ENCODE assay signal across 9 cellular contexts in genomic region chr3:194396897-194397756, GRCh38. TPM values are rescaled to one million over a fixed set of nuclear protein-coding genes. Genes with fewer than 3 reads are reported as not detected.
DNase-seq lines count a peak whose midpoint lies in the region; ATAC-seq, FAIRE-seq and TF ChIP-seq lines count a peak whose summit lies in the region.
"Had no signal": no experiment of that assay in that cellular context is flagged by ENCODE, and none has a peak within 500 bp of the region (broad histone marks: within the 10 kb centered on the region; RNA-seq: fewer than 3 reads in every experiment).

No MANE protein-coding gene starts in this region.

- TF ChIP-seq EP300 in HepG2 (IDR thresholded peaks at IDR 0.05; ENCODE audit: low read depth in 2 of 2, low read length in 2 of 2) (no peak), HepG2 (CRISPR knock-in tag; IDR thresholded peaks at IDR 0.05; ENCODE audit: borderline replicate concordance) (no peak), SK-N-SH (IDR thresholded peaks at IDR 0.05; ENCODE audit: borderline replicate concordance in 1 of 2, low read depth in 1 of 2, low read length in 1 of 2) (no peak)

- H3K4me2 ChIP-seq in HepG2 (ENCODE audit: low read depth, low read length) (peak overlapping the region; percentile 85), SK-N-SH (no peak overlapping the region)

- ATAC-seq in HepG2 (no peak), GM21367 (IDR thresholded peaks at IDR 0.05; ENCODE audit: unreplicated experiment) (no peak)

- no peak overlapping the region for H3K27ac ChIP-seq in HepG2 (ENCODE audit: extremely low read length, insufficient read depth, low read length)
- peak overlapping the region; percentile 76 for H3K27ac ChIP-seq in vagina
- H3K27ac ChIP-seq in SK-N-SH (ENCODE audit: low read depth in 2 of 2, low read length in 1 of 2), result no peak overlapping the region

- peaks cover 53% of the 10 kb centered on the region for H3K4me1 Mint-ChIP-seq in activated naive CD4-positive, alpha-beta T cell treated with anti-CD3 and anti-CD28 coated beads for 36 hours (ENCODE audit: low read depth)

- TF ChIP-seq POLR2A in HepG2 (IDR thresholded peaks at IDR 0.05; ENCODE audit: insufficient read depth in 1 of 2, low read depth in 2 of 2, low read length in 2 of 2) (no peak), vagina (IDR thresholded peaks at IDR 0.05) (no peak)

- no peak overlapping the region for H3K27ac Mint-ChIP-seq in activated naive CD4-positive, alpha-beta T cell treated with anti-CD3 and anti-CD28 coated beads for 36 hours

- H2AFZ ChIP-seq in HepG2 (ENCODE audit: low read length) (no peak overlapping the region), SK-N-SH (ENCODE audit: low read depth) (no peak overlapping the region)

- no peaks in the 10 kb centered on the region for H3K9me3 Mint-ChIP-seq in activated naive CD4-positive, alpha-beta T cell treated with anti-CD3 and anti-CD28 coated beads for 36 hours

- H3F3A ChIP-seq in SK-N-SH (replicated peaks; ENCODE audit: insufficient read depth), result peaks cover 12% of the 10 kb centered on the region

- H3K4me1 ChIP-seq in HepG2 (ENCODE audit: insufficient read depth, low read length) (peaks cover 29% of the 10 kb centered on the region), vagina (peaks cover 43% of the 10 kb centered on the region), SK-N-SH (ENCODE audit: control insufficient read depth in 1 of 2, insufficient read depth in 2 of 2, low read depth in 1 of 2, low read length in 1 of 2) (no peaks in the 10 kb centered on the region; a peak in 1 of 4 replicates)

- intact Hi-C loops in activated naive CD4-positive, alpha-beta T cell treated with anti-CD3 and anti-CD28 coated beads for 36 hours (cut with micrococcal nuclease), result loop anchor here (1.0 to 5.0 kb wide), 8 partner anchors 52 to 620 kb away; partner anchors contain the start of genes ATP13A3, HES1 and TMEM44
- intact Hi-C loops in HepG2 (cut with micrococcal nuclease; ENCODE audit: unreplicated experiment), result loop anchor here (5.0 kb wide), 2 partner anchors 45 to 420 kb away; partner anchors contain the start of gene CPN2
- intact Hi-C loops in vagina (cut with DNase I), result no loop called here

- DNase-seq in stimulated activated CD4-positive, alpha-beta T cell treated with anti-CD3 and anti-CD28 coated beads, Interleukin-12 subunit alpha, Interleukin-12 subunit beta, amount 100 ng/mL, for 4 hours, result peak; percentile 23
- no peak for DNase-seq in stimulated activated CD4-positive, alpha-beta T cell treated with anti-CD3 and anti-CD28 coated beads, Interleukin-1b, Interleukin-23, amount 100 ng/mL, for 48 hours
- DNase-seq in activated naive CD4-positive, alpha-beta T cell treated with anti-CD3 and anti-CD28 coated beads for 36 hours, result peak; percentile 55
- DNase-seq in HepG2 (ENCODE audit: low spot score) (no peak), vagina (ENCODE audit: extremely low spot score in 2 of 2) (no peak), NCI-H2107 (lab: John Stamatoyannopoulos, UW) (no peak), SK-N-SH (no peak)

- H3K9ac ChIP-seq in HepG2 (ENCODE audit: insufficient read depth, low read depth, low read length), result peak overlapping the region; percentile 31; the same call in 1 of the 2 replicates
- H3K9ac ChIP-seq in SK-N-SH, result no peak overlapping the region

- H3K27me3 ChIP-seq in HepG2 (ENCODE audit: control insufficient read depth in 1 of 2, insufficient read depth in 2 of 2, low read length in 2 of 2) (0 out of 5 replicates have a peak, but pooled peaks cover 0 to 8% of the 10 kb centered on the region in 2 experiments), vagina (no peaks in the 10 kb centered on the region), SK-N-SH (ENCODE audit: insufficient read depth) (no peaks in the 10 kb centered on the region)

- H3K9me2 ChIP-seq in SK-N-SH, result no peaks in the 10 kb centered on the region

- peak overlapping the region; percentile 76 for H3K4me3 Mint-ChIP-seq in activated naive CD4-positive, alpha-beta T cell treated with anti-CD3 and anti-CD28 coated beads for 36 hours

- H3K79me2 ChIP-seq in HepG2 (ENCODE audit: insufficient read depth, low read length) (no peaks in the 10 kb centered on the region), SK-N-SH (ENCODE audit: insufficient read depth) (no peaks in the 10 kb centered on the region)

- in situ Hi-C loops in HepG2 (cut with HindIII; ENCODE audit: extremely low pct_ligation_motif_present, low pct_unique_long_range_greater_than_20kb), result no loop called here

- no peaks in the 10 kb centered on the region for H3K36me3 ChIP-seq in HepG2 (replicated peaks in 1 of 2; ENCODE audit: control insufficient read depth in 1 of 2, insufficient read depth in 2 of 2, low read length in 2 of 2)
- H3K36me3 ChIP-seq in vagina, result no peaks in the 10 kb centered on the region
- peaks cover 0 to 3% of the 10 kb centered on the region in 2 experiments for H3K36me3 ChIP-seq in SK-N-SH (replicated peaks in 1 of 2; ENCODE audit: control insufficient read depth in 1 of 2, insufficient read depth in 2 of 2, low read length in 1 of 2)

- CTCF ChIA-PET in activated naive CD4-positive, alpha-beta T cell treated with anti-CD3 and anti-CD28 coated beads for 36 hours (lab: Charles Lee), result interaction anchor here (1.0 to 15.7 kb wide), 6 partner anchors 10 to 117 kb away, joined by 3 to 166 read pairs (median 17); no protein-coding TSS in a partner anchor
- CTCF ChIA-PET in HepG2 (lab: Yijun Ruan, JAX; ENCODE audit: low intra/inter-chr PET ratio, low total read pairs), result no interaction called here
- CTCF ChIA-PET in SK-N-SH (lab: Yijun Ruan, JAX), result interaction anchor here (0.9 to 6.7 kb wide), 7 partner anchors 11 to 617 kb away, joined by 3 to 71 read pairs (median 4); no protein-coding TSS in a partner anchor

- no peak for FAIRE-seq in HepG2 (lab: Jason Lieb, UNC)

- POLR2A ChIA-PET in HepG2 (lab: Yijun Ruan, JAX), result interaction anchor here (1.3 to 2.0 kb wide), 4 partner anchors 46 to 176 kb away, joined by 4 to 10 read pairs (median 6); partner anchors contain the start of gene CPN2
- POLR2A ChIA-PET in SK-N-SH (lab: Yijun Ruan, JAX), result no interaction called here

- no peaks in the 10 kb centered on the region for H3K9me3 ChIP-seq in HepG2 (ENCODE audit: low read length)
- no peaks in the 10 kb centered on the region for H3K9me3 ChIP-seq in vagina
- no peaks in the 10 kb centered on the region for H3K9me3 ChIP-seq in SK-N-SH

- H3K4me3 ChIP-seq in HepG2 (replicated peaks in 1 of 3; ENCODE audit: insufficient read depth in 1 of 3, low read depth in 2 of 3, low read length in 3 of 3), result peak overlapping the region; percentile 35 to 71 (median 56); a peak in 5 of 6 replicates
- peak overlapping the region; percentile 16 to 42 for H3K4me3 ChIP-seq in vagina
- no peak overlapping the region for H3K4me3 ChIP-seq in SK-N-SH (ENCODE audit: low read depth in 2 of 2, low read length in 1 of 2)

- TF ChIP-seq CTCF in HepG2 (CRISPR knock-in tag; IDR thresholded peaks at IDR 0.05) (no peak), vagina (IDR thresholded peaks at IDR 0.05) (no peak), SK-N-SH (IDR thresholded peaks at IDR 0.05) (no peak)

- H3K27me3 Mint-ChIP-seq in activated naive CD4-positive, alpha-beta T cell treated with anti-CD3 and anti-CD28 coated beads for 36 hours (ENCODE audit: low read depth), result peaks cover 5% of the 10 kb centered on the region

- H3K36me3 Mint-ChIP-seq in activated naive CD4-positive, alpha-beta T cell treated with anti-CD3 and anti-CD28 coated beads for 36 hours (ENCODE audit: low read depth), result no peaks in the 10 kb centered on the region

- TF ChIP-seq RAD21 in HepG2 (CRISPR knock-in tag; IDR thresholded peaks at IDR 0.05) (no peak), SK-N-SH (IDR thresholded peaks at IDR 0.05; ENCODE audit: low read length) (no peak)

- WGBS in HepG2 (ENCODE audit: low lambda C conversion rate), result 94% methylated on average over 41 of the region's 69 CpGs
- 94% methylated on average over 26 of the region's 69 CpGs for WGBS in SK-N-SH (ENCODE audit: low lambda C conversion rate)

- H4K20me1 ChIP-seq in HepG2 (ENCODE audit: insufficient read depth, low read length) (no peaks in the 10 kb centered on the region), SK-N-SH (ENCODE audit: insufficient read depth) (no peaks in the 10 kb centered on the region)

- BruUV-seq in HepG2 (replicated peaks; lab: Mats Ljungman, UMichigan), result no TSS peak

RNA-seq across cellular contexts. Expression of gene GP5, which starts 1.9 kb away (rescaled TPM):
- under 1 TPM; 0.62 to 0.64 TPM for total RNA-seq in activated naive CD4-positive, alpha-beta T cell treated with anti-CD3 and anti-CD28 coated beads for 36 hours
- total RNA-seq in HepG2 (2016; rRNA removed; fragmentation: Illumina TruSeq; extraction: Trizol), result not detected in 2 replicates
- total RNA-seq in HepG2 (2016; cell fraction: cytosol; rRNA removed; fragmentation: Illumina TruSeq; extraction: Trizol; ENCODE audit: low read depth), result not detected in 2 replicates
- not detected in 2 replicates for total RNA-seq in HepG2 (2016; cell fraction: insoluble cytoplasmic fraction; rRNA removed; fragmentation: Illumina TruSeq; extraction: Trizol)
- not detected in 2 replicates for total RNA-seq in HepG2 (2016; cell fraction: membrane; rRNA removed; fragmentation: Illumina TruSeq; extraction: Trizol)
- not detected in 2 replicates for total RNA-seq in HepG2 (2016; cell fraction: nucleus; rRNA removed; fragmentation: Illumina TruSeq; extraction: Trizol)
- polyA plus RNA-seq in HepG2 (2011; rRNA removed), result 0.01 TPM in 1 of 2 replicates, not detected in the other
- polyA plus RNA-seq in HepG2 (2011; cell fraction: cytosol; rRNA removed), result 0.01 TPM in 1 of 2 replicates, not detected in the other
- 0.07 TPM in 1 of 2 replicates, not detected in the other for polyA plus RNA-seq in HepG2 (2011; cell fraction: nucleus; rRNA removed)
- not detected in 2 replicates for polyA plus RNA-seq in HepG2 (2012)
- not detected in 2 replicates for polyA plus RNA-seq in HepG2 (2016; cell fraction: cytosol; fragmentation: Illumina TruSeq; extraction: Trizol; ENCODE audit: low read depth)
- not detected in 2 replicates for polyA plus RNA-seq in HepG2 (2016; cell fraction: insoluble cytoplasmic fraction; fragmentation: Illumina TruSeq; extraction: Trizol; ENCODE audit: low read depth)
- not detected in 2 replicates for polyA plus RNA-seq in HepG2 (2016; cell fraction: membrane; fragmentation: Illumina TruSeq; extraction: Trizol; ENCODE audit: low read depth)
- polyA plus RNA-seq in HepG2 (2016; cell fraction: nucleus; fragmentation: Illumina TruSeq; extraction: Trizol; ENCODE audit: insufficient read depth, low read depth), result not detected in 2 replicates
- polyA minus RNA-seq in HepG2 (2011; rRNA and poly(A)+ RNA removed; ENCODE audit: low replicate concordance), result 0.04 TPM in 1 of 2 replicates, not detected in the other
- not detected in 2 replicates for polyA minus RNA-seq in HepG2 (2011; cell fraction: cytosol; rRNA and poly(A)+ RNA removed)
- polyA minus RNA-seq in HepG2 (2011; cell fraction: nucleus; rRNA and poly(A)+ RNA removed), result 0.25 and 0.39 TPM in 2 replicates
- total RNA-seq in vagina, result not detected
- 0.13 and 0.23 TPM in 2 replicates for polyA plus RNA-seq in SK-N-SH (2012; rRNA removed)
- polyA plus RNA-seq in SK-N-SH (2012; cell fraction: cytosol; rRNA removed), result 0.08 and 0.09 TPM in 2 replicates
- 0.80 and 0.83 TPM in 2 replicates for polyA plus RNA-seq in SK-N-SH (2012; cell fraction: nucleus; rRNA removed)
- total RNA-seq: SK-MEL-5 had no signal

RNA-seq across cellular contexts. Expression of gene LRRC15, which starts 27.6 kb away (rescaled TPM):
- not detected for total RNA-seq in activated naive CD4-positive, alpha-beta T cell treated with anti-CD3 and anti-CD28 coated beads for 36 hours
- total RNA-seq in HepG2 (2016; rRNA removed; fragmentation: Illumina TruSeq; extraction: Trizol) (not detected in 2 replicates), vagina (not detected)
- not detected in 2 replicates for total RNA-seq in HepG2 (2016; cell fraction: cytosol; rRNA removed; fragmentation: Illumina TruSeq; extraction: Trizol; ENCODE audit: low read depth)
- total RNA-seq in HepG2 (2016; cell fraction: insoluble cytoplasmic fraction; rRNA removed; fragmentation: Illumina TruSeq; extraction: Trizol), result not detected in 2 replicates
- not detected in 2 replicates for total RNA-seq in HepG2 (2016; cell fraction: membrane; rRNA removed; fragmentation: Illumina TruSeq; extraction: Trizol)
- not detected in 2 replicates for total RNA-seq in HepG2 (2016; cell fraction: nucleus; rRNA removed; fragmentation: Illumina TruSeq; extraction: Trizol)
- polyA plus RNA-seq in HepG2 (2011; rRNA removed) (not detected in 2 replicates), SK-N-SH (2012; rRNA removed) (0.02 and 0.03 TPM in 2 replicates)
- not detected in 2 replicates for polyA plus RNA-seq in HepG2 (2011; cell fraction: cytosol; rRNA removed)
- polyA plus RNA-seq in HepG2 (2011; cell fraction: nucleus; rRNA removed), result not detected in 2 replicates
- not detected in 2 replicates for polyA plus RNA-seq in HepG2 (2012)
- polyA plus RNA-seq in HepG2 (2016; cell fraction: cytosol; fragmentation: Illumina TruSeq; extraction: Trizol; ENCODE audit: low read depth), result not detected in 2 replicates
- not detected in 2 replicates for polyA plus RNA-seq in HepG2 (2016; cell fraction: insoluble cytoplasmic fraction; fragmentation: Illumina TruSeq; extraction: Trizol; ENCODE audit: low read depth)
- polyA plus RNA-seq in HepG2 (2016; cell fraction: membrane; fragmentation: Illumina TruSeq; extraction: Trizol; ENCODE audit: low read depth), result not detected in 2 replicates
- polyA plus RNA-seq in HepG2 (2016; cell fraction: nucleus; fragmentation: Illumina TruSeq; extraction: Trizol; ENCODE audit: insufficient read depth, low read depth), result not detected in 2 replicates
- 0.05 TPM in 1 of 2 replicates, not detected in the other for polyA minus RNA-seq in HepG2 (2011; rRNA and poly(A)+ RNA removed; ENCODE audit: low replicate concordance)
- polyA minus RNA-seq in HepG2 (2011; cell fraction: cytosol; rRNA and poly(A)+ RNA removed), result not detected in 2 replicates
- polyA minus RNA-seq in HepG2 (2011; cell fraction: nucleus; rRNA and poly(A)+ RNA removed), result not detected in 2 replicates
- polyA plus RNA-seq in SK-N-SH (2012; cell fraction: cytosol; rRNA removed), result 0.01 and 0.03 TPM in 2 replicates
- polyA plus RNA-seq in SK-N-SH (2012; cell fraction: nucleus; rRNA removed), result 0.04 and 0.05 TPM in 2 replicates
- total RNA-seq: SK-MEL-5 had no signal

RNA-seq across cellular contexts. Expression of gene CPN2, which starts 46.0 kb away (rescaled TPM):
- not detected for total RNA-seq in activated naive CD4-positive, alpha-beta T cell treated with anti-CD3 and anti-CD28 coated beads for 36 hours
- 16.3 and 27.7 TPM in 2 replicates for total RNA-seq in HepG2 (2016; rRNA removed; fragmentation: Illumina TruSeq; extraction: Trizol)
- 4.8 and 4.9 TPM in 2 replicates for total RNA-seq in HepG2 (2016; cell fraction: cytosol; rRNA removed; fragmentation: Illumina TruSeq; extraction: Trizol; ENCODE audit: low read depth)
- total RNA-seq in HepG2 (2016; cell fraction: insoluble cytoplasmic fraction; rRNA removed; fragmentation: Illumina TruSeq; extraction: Trizol), result 11.8 and 26.8 TPM in 2 replicates
- total RNA-seq in HepG2 (2016; cell fraction: membrane; rRNA removed; fragmentation: Illumina TruSeq; extraction: Trizol), result 14.4 and 15.6 TPM in 2 replicates
- total RNA-seq in HepG2 (2016; cell fraction: nucleus; rRNA removed; fragmentation: Illumina TruSeq; extraction: Trizol), result 34.1 and 42.6 TPM in 2 replicates
- polyA plus RNA-seq in HepG2 (2011; rRNA removed), result 26.7 and 29.3 TPM in 2 replicates
- 12.6 and 16.6 TPM in 2 replicates for polyA plus RNA-seq in HepG2 (2011; cell fraction: cytosol; rRNA removed)
- 18.2 and 18.5 TPM in 2 replicates for polyA plus RNA-seq in HepG2 (2011; cell fraction: nucleus; rRNA removed)
- 19.0 and 20.2 TPM in 2 replicates for polyA plus RNA-seq in HepG2 (2012)
- 8.8 and 9.3 TPM in 2 replicates for polyA plus RNA-seq in HepG2 (2016; cell fraction: cytosol; fragmentation: Illumina TruSeq; extraction: Trizol; ENCODE audit: low read depth)
- 27.5 and 38.0 TPM in 2 replicates for polyA plus RNA-seq in HepG2 (2016; cell fraction: insoluble cytoplasmic fraction; fragmentation: Illumina TruSeq; extraction: Trizol; ENCODE audit: low read depth)
- polyA plus RNA-seq in HepG2 (2016; cell fraction: membrane; fragmentation: Illumina TruSeq; extraction: Trizol; ENCODE audit: low read depth), result 18.2 and 23.6 TPM in 2 replicates
- 100 and 101 TPM in 2 replicates for polyA plus RNA-seq in HepG2 (2016; cell fraction: nucleus; fragmentation: Illumina TruSeq; extraction: Trizol; ENCODE audit: insufficient read depth, low read depth)
- polyA minus RNA-seq in HepG2 (2011; rRNA and poly(A)+ RNA removed; ENCODE audit: low replicate concordance), result 66.5 TPM in 1 of 2 replicates, not detected in the other
- polyA minus RNA-seq in HepG2 (2011; cell fraction: cytosol; rRNA and poly(A)+ RNA removed), result 19.2 and 22.2 TPM in 2 replicates
- 6.3 and 7.8 TPM in 2 replicates for polyA minus RNA-seq in HepG2 (2011; cell fraction: nucleus; rRNA and poly(A)+ RNA removed)
- total RNA-seq in vagina, result not detected
- polyA plus RNA-seq in SK-N-SH (2012; rRNA removed), result not detected in 2 replicates
- polyA plus RNA-seq in SK-N-SH (2012; cell fraction: cytosol; rRNA removed), result not detected in 2 replicates
- not detected in 2 replicates for polyA plus RNA-seq in SK-N-SH (2012; cell fraction: nucleus; rRNA removed)
- total RNA-seq: SK-MEL-5 had no signal

Comparison
In these comparisons a context has a peak if more than half of its experiments do, and no peak if none do; other contexts are left out.
1. DNase-seq: peak in stimulated activated CD4-positive, alpha-beta T cell treated with anti-CD3 and anti-CD28 coated beads, Interleukin-12 subunit alpha, Interleukin-12 subunit beta, amount 100 ng/mL, for 4 hours (single experiment) and activated naive CD4-positive, alpha-beta T cell treated with anti-CD3 and anti-CD28 coated beads for 36 hours (single experiment); none in stimulated activated CD4-positive, alpha-beta T cell treated with anti-CD3 and anti-CD28 coated beads, Interleukin-1b, Interleukin-23, amount 100 ng/mL, for 48 hours (single experiment), HepG2 (single experiment), vagina (0 of 2), NCI-H2107 (single experiment) and SK-N-SH (single experiment).
2. H3K4me3 ChIP-seq: peak in HepG2 (3 of 3) and vagina (2 of 2); none in SK-N-SH (0 of 2).